10 cellular contexts compared by ENCODE assay signal in the genomic region with DNA sequence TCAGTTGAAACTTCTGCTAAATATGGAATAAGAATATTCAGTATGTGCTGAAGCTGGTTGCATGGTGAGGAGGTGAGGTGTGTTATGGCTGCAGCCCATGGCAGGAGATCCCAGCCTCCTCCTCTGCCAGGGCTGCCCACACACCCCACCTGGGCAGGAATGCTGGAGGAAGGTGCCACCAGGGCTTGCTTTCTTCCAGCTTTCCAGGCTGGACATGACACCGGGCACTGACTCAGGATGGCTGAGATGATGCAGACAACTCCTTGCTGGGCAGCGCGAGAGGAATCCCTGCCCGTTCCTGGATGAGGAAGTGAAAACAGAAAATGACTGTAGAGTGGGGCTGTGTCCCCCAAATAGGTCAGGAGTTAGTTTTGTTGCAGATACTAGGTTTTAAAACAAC. TPM values are rescaled to one million over a fixed set of nuclear protein-coding genes. Genes with fewer than 3 reads are reported as not detected.
"Had no signal": no experiment of that assay in that cellular context is flagged by ENCODE, and none has a peak within 500 bp of the region (broad histone marks: within the 10 kb centered on the region; RNA-seq: fewer than 3 reads in every experiment).

No MANE protein-coding gene starts in this region.

- H3K4me1 ChIP-seq: HAP-1 had no signal

- H3K36me3 ChIP-seq: HAP-1 had no signal

- H3K4me2 ChIP-seq: GM23338 had no signal

- H3K9ac ChIP-seq: GM23248 had no signal

- H3K27ac Mint-ChIP-seq: GM23338, H9, HFFc6 had no signal

- H3K27ac ChIP-seq: GM23248 had no signal

- H2AFZ ChIP-seq: GM23248, GM23338 had no signal

- H3K9me3 ChIP-seq: HAP-1 had no signal

- H3K4me1 Mint-ChIP-seq: GM23338 had no signal

- H3K9me3 Mint-ChIP-seq: GM23338, H9 had no signal

- ATAC-seq: GM23338, HCT116 had no signal

- DNase-seq: GM23248, GOT3, H7, H9, HCEC 1CT, HFFc6 had no signal

- H3K4me3 Mint-ChIP-seq: GM23338, H9, HFFc6 had no signal

- H3K4me3 ChIP-seq: GM23248, GM23338, HAP-1 had no signal

RNA-seq across cellular contexts. Expression of gene GABRG3, which starts 14.1 kb away (rescaled TPM):
- total RNA-seq: GM23248, H4, HFFc6 had no signal
